In the genomic region with DNA sequence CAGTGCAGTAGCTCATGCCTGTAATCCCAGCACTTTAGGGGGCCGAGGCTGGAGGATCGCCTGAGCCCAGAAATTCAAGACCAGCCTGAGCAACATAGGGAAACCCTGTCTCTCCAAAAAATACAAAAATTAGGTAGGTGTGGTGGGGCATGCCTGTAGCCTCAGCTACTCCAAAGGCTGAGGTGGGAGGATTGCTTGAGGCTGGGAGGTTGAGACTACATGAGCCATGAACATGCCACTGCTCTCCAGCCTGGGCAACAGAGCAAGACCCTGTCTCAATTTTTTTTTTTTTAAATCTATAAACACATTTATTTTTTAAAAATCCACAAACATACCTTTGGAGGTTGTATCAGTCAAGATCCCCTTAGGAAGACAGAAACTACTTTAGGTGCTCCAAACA, we compare ENCODE assay signal across 9 cellular contexts.
"Had no signal": no experiment of that assay in that cellular context is flagged by ENCODE, and none has a peak within 500 bp of the region (broad histone marks: within the 10 kb centered on the region; RNA-seq: fewer than 3 reads in every experiment).

No MANE protein-coding gene starts in this region.

- DNase-seq: IMR-90, KBM-7, KG1 had no signal

- H3K4me2 ChIP-seq: KMS-11 had no signal

- H3K9ac ChIP-seq: KMS-11 had no signal

- H3K27ac Mint-ChIP-seq: IgD-negative memory B cell had no signal

- H3K4me3 Mint-ChIP-seq: IgD-negative memory B cell had no signal

- H3K27ac ChIP-seq: HL-60, KMS-11 had no signal

- FAIRE-seq: HTR-8/SVneo, K562 had no signal

- H3K36me3 Mint-ChIP-seq: IgD-negative memory B cell had no signal

- ATAC-seq: HepG2, K562 had no signal

- H3K4me3 ChIP-seq: K562 had no signal
